Comparison of ENCODE assay signal across 1 cellular context in the genomic region with DNA sequence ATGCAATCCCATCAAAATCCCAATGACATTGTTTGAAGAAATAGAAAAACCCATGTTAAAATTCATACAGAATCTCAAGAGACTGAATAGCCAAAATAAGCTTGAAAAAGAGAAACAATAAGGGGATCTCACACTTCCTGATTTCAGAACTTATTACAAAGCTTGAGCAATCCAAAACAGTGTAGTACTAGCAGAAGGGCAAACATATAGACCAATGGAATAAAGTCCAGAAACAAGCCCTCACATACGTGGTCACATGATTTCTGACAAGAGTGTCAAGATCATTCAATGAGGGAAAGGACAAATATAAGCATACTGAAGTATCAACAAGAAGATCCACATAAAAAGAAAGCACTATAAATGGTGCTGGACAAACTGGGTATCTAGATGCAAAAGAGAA.
TF ChIP-seq lines count a peak whose summit lies in the region.

No MANE protein-coding gene starts in this region.

TF ChIP-seq in HepG2, 621 proteins besides CTCF, POLR2A, EP300 and RAD21 (continued from another document and continues in another):
- TF ChIP-seq, protein P1, sequence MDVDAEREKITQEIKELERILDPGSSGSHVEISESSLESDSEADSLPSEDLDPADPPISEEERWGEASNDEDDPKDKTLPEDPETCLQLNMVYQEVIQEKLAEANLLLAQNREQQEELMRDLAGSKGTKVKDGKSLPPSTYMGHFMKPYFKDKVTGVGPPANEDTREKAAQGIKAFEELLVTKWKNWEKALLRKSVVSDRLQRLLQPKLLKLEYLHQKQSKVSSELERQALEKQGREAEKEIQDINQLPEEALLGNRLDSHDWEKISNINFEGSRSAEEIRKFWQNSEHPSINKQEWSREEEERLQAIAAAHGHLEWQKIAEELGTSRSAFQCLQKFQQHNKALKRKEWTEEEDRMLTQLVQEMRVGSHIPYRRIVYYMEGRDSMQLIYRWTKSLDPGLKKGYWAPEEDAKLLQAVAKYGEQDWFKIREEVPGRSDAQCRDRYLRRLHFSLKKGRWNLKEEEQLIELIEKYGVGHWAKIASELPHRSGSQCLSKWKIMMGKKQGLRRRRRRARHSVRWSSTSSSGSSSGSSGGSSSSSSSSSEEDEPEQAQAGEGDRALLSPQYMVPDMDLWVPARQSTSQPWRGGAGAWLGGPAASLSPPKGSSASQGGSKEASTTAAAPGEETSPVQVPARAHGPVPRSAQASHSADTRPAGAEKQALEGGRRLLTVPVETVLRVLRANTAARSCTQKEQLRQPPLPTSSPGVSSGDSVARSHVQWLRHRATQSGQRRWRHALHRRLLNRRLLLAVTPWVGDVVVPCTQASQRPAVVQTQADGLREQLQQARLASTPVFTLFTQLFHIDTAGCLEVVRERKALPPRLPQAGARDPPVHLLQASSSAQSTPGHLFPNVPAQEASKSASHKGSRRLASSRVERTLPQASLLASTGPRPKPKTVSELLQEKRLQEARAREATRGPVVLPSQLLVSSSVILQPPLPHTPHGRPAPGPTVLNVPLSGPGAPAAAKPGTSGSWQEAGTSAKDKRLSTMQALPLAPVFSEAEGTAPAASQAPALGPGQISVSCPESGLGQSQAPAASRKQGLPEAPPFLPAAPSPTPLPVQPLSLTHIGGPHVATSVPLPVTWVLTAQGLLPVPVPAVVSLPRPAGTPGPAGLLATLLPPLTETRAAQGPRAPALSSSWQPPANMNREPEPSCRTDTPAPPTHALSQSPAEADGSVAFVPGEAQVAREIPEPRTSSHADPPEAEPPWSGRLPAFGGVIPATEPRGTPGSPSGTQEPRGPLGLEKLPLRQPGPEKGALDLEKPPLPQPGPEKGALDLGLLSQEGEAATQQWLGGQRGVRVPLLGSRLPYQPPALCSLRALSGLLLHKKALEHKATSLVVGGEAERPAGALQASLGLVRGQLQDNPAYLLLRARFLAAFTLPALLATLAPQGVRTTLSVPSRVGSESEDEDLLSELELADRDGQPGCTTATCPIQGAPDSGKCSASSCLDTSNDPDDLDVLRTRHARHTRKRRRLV (CRISPR knock-in tag; IDR thresholded peaks at IDR 0.05) = no peak
- TF ChIP-seq, protein P2, sequence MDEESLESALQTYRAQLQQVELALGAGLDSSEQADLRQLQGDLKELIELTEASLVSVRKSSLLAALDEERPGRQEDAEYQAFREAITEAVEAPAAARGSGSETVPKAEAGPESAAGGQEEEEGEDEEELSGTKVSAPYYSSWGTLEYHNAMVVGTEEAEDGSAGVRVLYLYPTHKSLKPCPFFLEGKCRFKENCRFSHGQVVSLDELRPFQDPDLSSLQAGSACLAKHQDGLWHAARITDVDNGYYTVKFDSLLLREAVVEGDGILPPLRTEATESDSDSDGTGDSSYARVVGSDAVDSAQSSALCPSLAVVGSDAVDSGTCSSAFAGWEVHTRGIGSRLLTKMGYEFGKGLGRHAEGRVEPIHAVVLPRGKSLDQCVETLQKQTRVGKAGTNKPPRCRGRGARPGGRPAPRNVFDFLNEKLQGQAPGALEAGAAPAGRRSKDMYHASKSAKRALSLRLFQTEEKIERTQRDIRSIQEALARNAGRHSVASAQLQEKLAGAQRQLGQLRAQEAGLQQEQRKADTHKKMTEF (CRISPR knock-in tag; IDR thresholded peaks at IDR 0.05) = no peak
- TF ChIP-seq RBM39 (IDR thresholded peaks at IDR 0.05; ENCODE audit: low read depth, low read length, poor library complexity, severe bottlenecking) (no peak), CEBPG (CRISPR knock-in tag; IDR thresholded peaks at IDR 0.05) (peak; percentile 74), DPF2 (CRISPR knock-in tag; IDR thresholded peaks at IDR 0.05; ENCODE audit: borderline replicate concordance, low read depth) (no peak), ELF1 (CRISPR knock-in tag; IDR thresholded peaks at IDR 0.05) (0 out of 2 replicates have a peak, but pooled peaks have one; percentile 14), ESRRA (CRISPR knock-in tag; IDR thresholded peaks at IDR 0.05; ENCODE audit: low read depth) (no peak), POGZ (CRISPR knock-in tag; IDR thresholded peaks at IDR 0.05) (0 out of 2 replicates have a peak, but pooled peaks have one; percentile 21), SOX5 (CRISPR knock-in tag; IDR thresholded peaks at IDR 0.05; ENCODE audit: borderline replicate concordance) (peak; percentile 31; the same call in 1 of the 2 replicates), CCAR2 (optimal IDR thresholded peaks at IDR 0.05; ENCODE audit: low read depth, low read length) (no peak), ZNF160 (CRISPR knock-in tag; IDR thresholded peaks at IDR 0.05) (no peak), CREB1 (IDR thresholded peaks at IDR 0.05) (no peak), CREB1 (CRISPR knock-in tag; IDR thresholded peaks at IDR 0.05) (peak; percentile 37; the same call in 1 of the 2 replicates), ZNF644 (CRISPR knock-in tag; IDR thresholded peaks at IDR 0.05; ENCODE audit: low read depth) (peak; percentile 42; the same call in 1 of the 2 replicates), ARNTL (CRISPR knock-in tag; IDR thresholded peaks at IDR 0.05) (no peak), CHD4 (IDR thresholded peaks at IDR 0.05; ENCODE audit: borderline replicate concordance, low read length) (no peak), NR2C2 (CRISPR knock-in tag; IDR thresholded peaks at IDR 0.05; ENCODE audit: borderline replicate concordance) (no peak), ZNF337 (CRISPR knock-in tag; IDR thresholded peaks at IDR 0.05; ENCODE audit: borderline replicate concordance, low read depth) (no peak), HNF4A (CRISPR knock-in tag; IDR thresholded peaks at IDR 0.05) (peak; percentile 70), GATAD2A (CRISPR knock-in tag; IDR thresholded peaks at IDR 0.05) (peak; percentile 57; the same call in 1 of the 2 replicates), SOX13 (IDR thresholded peaks at IDR 0.05) (no peak), SOX13 (CRISPR knock-in tag; conservative IDR thresholded peaks at IDR 0.05 in 1 of 2, IDR thresholded peaks at IDR 0.05 in 1 of 2) (peak in 1 of 2 experiments; percentile 51; a peak in 1 of 4 replicates), ZMYM4 (CRISPR knock-in tag; IDR thresholded peaks at IDR 0.05) (peak; percentile 41; the same call in 1 of the 2 replicates), SAFB2 (CRISPR knock-in tag; IDR thresholded peaks at IDR 0.05; ENCODE audit: borderline replicate concordance, low read depth) (no peak), NCOR1 (IDR thresholded peaks at IDR 0.05; ENCODE audit: borderline replicate concordance, low read length) (peak; percentile 41; the same call in 1 of the 2 replicates), YEATS4 (CRISPR knock-in tag; IDR thresholded peaks at IDR 0.05; ENCODE audit: borderline replicate concordance) (no peak)
- TF ChIP-seq, protein P3, sequence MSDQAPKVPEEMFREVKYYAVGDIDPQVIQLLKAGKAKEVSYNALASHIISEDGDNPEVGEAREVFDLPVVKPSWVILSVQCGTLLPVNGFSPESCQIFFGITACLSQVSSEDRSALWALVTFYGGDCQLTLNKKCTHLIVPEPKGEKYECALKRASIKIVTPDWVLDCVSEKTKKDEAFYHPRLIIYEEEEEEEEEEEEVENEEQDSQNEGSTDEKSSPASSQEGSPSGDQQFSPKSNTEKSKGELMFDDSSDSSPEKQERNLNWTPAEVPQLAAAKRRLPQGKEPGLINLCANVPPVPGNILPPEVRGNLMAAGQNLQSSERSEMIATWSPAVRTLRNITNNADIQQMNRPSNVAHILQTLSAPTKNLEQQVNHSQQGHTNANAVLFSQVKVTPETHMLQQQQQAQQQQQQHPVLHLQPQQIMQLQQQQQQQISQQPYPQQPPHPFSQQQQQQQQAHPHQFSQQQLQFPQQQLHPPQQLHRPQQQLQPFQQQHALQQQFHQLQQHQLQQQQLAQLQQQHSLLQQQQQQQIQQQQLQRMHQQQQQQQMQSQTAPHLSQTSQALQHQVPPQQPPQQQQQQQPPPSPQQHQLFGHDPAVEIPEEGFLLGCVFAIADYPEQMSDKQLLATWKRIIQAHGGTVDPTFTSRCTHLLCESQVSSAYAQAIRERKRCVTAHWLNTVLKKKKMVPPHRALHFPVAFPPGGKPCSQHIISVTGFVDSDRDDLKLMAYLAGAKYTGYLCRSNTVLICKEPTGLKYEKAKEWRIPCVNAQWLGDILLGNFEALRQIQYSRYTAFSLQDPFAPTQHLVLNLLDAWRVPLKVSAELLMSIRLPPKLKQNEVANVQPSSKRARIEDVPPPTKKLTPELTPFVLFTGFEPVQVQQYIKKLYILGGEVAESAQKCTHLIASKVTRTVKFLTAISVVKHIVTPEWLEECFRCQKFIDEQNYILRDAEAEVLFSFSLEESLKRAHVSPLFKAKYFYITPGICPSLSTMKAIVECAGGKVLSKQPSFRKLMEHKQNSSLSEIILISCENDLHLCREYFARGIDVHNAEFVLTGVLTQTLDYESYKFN (CRISPR knock-in tag; conservative IDR thresholded peaks at IDR 0.05) = peak; percentile 30; the same call in 1 of the 2 replicates
- TF ChIP-seq, protein P4, sequence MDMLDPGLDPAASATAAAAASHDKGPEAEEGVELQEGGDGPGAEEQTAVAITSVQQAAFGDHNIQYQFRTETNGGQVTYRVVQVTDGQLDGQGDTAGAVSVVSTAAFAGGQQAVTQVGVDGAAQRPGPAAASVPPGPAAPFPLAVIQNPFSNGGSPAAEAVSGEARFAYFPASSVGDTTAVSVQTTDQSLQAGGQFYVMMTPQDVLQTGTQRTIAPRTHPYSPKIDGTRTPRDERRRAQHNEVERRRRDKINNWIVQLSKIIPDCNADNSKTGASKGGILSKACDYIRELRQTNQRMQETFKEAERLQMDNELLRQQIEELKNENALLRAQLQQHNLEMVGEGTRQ (IDR thresholded peaks at IDR 0.05; ENCODE audit: low read depth, low read length) = no peak
- TF ChIP-seq, protein P4 (CRISPR knock-in tag; IDR thresholded peaks at IDR 0.05; ENCODE audit: borderline replicate concordance) = peak; percentile 46; the same call in 1 of the 2 replicates
- TF ChIP-seq, protein P5, sequence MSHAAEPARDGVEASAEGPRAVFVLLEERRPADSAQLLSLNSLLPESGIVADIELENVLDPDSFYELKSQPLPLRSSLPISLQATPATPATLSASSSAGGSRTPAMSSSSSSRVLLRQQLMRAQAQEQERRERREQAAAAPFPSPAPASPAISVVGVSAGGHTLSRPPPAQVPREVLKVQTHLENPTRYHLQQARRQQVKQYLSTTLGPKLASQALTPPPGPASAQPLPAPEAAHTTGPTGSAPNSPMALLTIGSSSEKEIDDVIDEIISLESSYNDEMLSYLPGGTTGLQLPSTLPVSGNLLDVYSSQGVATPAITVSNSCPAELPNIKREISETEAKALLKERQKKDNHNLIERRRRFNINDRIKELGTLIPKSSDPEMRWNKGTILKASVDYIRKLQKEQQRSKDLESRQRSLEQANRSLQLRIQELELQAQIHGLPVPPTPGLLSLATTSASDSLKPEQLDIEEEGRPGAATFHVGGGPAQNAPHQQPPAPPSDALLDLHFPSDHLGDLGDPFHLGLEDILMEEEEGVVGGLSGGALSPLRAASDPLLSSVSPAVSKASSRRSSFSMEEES (CRISPR knock-in tag; IDR thresholded peaks at IDR 0.05) = peak; percentile 60; the same call in 1 of the 2 replicates
- TF ChIP-seq, protein P6, sequence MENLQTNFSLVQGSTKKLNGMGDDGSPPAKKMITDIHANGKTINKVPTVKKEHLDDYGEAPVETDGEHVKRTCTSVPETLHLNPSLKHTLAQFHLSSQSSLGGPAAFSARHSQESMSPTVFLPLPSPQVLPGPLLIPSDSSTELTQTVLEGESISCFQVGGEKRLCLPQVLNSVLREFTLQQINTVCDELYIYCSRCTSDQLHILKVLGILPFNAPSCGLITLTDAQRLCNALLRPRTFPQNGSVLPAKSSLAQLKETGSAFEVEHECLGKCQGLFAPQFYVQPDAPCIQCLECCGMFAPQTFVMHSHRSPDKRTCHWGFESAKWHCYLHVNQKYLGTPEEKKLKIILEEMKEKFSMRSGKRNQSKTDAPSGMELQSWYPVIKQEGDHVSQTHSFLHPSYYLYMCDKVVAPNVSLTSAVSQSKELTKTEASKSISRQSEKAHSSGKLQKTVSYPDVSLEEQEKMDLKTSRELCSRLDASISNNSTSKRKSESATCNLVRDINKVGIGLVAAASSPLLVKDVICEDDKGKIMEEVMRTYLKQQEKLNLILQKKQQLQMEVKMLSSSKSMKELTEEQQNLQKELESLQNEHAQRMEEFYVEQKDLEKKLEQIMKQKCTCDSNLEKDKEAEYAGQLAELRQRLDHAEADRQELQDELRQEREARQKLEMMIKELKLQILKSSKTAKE (CRISPR knock-in tag; IDR thresholded peaks at IDR 0.05; ENCODE audit: borderline replicate concordance) = no peak
- TF ChIP-seq, protein P7, sequence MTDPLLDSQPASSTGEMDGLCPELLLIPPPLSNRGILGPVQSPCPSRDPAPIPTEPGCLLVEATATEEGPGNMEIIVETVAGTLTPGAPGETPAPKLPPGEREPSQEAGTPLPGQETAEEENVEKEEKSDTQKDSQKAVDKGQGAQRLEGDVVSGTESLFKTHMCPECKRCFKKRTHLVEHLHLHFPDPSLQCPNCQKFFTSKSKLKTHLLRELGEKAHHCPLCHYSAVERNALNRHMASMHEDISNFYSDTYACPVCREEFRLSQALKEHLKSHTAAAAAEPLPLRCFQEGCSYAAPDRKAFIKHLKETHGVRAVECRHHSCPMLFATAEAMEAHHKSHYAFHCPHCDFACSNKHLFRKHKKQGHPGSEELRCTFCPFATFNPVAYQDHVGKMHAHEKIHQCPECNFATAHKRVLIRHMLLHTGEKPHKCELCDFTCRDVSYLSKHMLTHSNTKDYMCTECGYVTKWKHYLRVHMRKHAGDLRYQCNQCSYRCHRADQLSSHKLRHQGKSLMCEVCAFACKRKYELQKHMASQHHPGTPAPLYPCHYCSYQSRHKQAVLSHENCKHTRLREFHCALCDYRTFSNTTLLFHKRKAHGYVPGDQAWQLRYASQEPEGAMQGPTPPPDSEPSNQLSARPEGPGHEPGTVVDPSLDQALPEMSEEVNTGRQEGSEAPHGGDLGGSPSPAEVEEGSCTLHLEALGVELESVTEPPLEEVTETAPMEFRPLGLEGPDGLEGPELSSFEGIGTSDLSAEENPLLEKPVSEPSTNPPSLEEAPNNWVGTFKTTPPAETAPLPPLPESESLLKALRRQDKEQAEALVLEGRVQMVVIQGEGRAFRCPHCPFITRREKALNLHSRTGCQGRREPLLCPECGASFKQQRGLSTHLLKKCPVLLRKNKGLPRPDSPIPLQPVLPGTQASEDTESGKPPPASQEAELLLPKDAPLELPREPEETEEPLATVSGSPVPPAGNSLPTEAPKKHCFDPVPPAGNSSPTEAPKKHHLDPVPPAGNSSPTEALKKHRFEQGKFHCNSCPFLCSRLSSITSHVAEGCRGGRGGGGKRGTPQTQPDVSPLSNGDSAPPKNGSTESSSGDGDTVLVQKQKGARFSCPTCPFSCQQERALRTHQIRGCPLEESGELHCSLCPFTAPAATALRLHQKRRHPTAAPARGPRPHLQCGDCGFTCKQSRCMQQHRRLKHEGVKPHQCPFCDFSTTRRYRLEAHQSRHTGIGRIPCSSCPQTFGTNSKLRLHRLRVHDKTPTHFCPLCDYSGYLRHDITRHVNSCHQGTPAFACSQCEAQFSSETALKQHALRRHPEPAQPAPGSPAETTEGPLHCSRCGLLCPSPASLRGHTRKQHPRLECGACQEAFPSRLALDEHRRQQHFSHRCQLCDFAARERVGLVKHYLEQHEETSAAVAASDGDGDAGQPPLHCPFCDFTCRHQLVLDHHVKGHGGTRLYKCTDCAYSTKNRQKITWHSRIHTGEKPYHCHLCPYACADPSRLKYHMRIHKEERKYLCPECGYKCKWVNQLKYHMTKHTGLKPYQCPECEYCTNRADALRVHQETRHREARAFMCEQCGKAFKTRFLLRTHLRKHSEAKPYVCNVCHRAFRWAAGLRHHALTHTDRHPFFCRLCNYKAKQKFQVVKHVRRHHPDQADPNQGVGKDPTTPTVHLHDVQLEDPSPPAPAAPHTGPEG (CRISPR knock-in tag; IDR thresholded peaks at IDR 0.05) = no peak
